ENCODE assay signal across 26 cellular contexts in the genomic region with DNA sequence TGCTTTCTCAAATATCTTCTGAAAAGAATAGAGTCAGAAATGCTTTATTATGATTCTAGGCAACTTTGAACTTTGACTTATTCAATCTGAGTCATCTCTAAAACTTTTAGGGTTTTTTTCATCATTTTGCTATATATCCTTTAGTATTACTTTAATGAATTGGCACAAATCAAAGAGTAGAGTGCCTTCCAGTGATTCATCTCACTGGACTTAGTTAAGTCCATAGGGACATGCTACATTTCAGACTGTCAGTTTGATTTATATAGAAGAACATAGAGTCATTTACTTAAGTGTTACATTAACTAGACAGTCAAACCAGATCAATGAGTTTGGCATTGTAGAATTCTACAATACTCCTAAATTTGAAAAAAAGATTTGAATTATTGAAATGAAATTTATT.
"Had no signal": no experiment of that assay in that cellular context is flagged by ENCODE, and none has a peak within 500 bp of the region (broad histone marks: within the 10 kb centered on the region; RNA-seq: fewer than 3 reads in every experiment).

No MANE protein-coding gene starts in this region.

- H3K27ac ChIP-seq: coronary artery, esophagus muscularis mucosa, foreskin keratinocyte, gastroesophageal sphincter, heart left ventricle, hepatocyte, pancreas, right lobe of liver, suprapubic skin, transverse colon, upper lobe of right lung, uterus had no signal

- H3K4me2 ChIP-seq: hepatocyte, smooth muscle cell had no signal

- H3K27me3 ChIP-seq: esophagus muscularis mucosa, foreskin keratinocyte, gastroesophageal sphincter, heart left ventricle, hepatocyte, pancreas, right lobe of liver, suprapubic skin, transverse colon, upper lobe of right lung, uterus had no signal

- ATAC-seq: foreskin keratinocyte; gastroesophageal sphincter; heart left ventricle; left lobe of liver; natural killer cell; pancreas; right lobe of liver; stimulated activated naive CD8-positive, alpha-beta T cell treated with anti-CD3 and anti-CD28 coated beads, Interleukin-15, amount 100 ng/mL, for 72 hours; upper lobe of right lung had no signal

- H2AFZ ChIP-seq: hepatocyte had no signal

- H3K4me3 ChIP-seq: coronary artery, esophagus muscularis mucosa, gastroesophageal sphincter, heart left ventricle, hepatocyte, lung, pancreas, right lobe of liver, smooth muscle cell, suprapubic skin, transverse colon, upper lobe of right lung, uterus had no signal

- H3K79me2 ChIP-seq: hepatocyte had no signal

- DNase-seq: dermis blood vessel endothelial cell; effector memory CD4-positive, alpha-beta T cell; foreskin keratinocyte; heart left ventricle; kidney; natural killer cell; occipital lobe; pancreas; right lobe of liver; stimulated activated CD4-positive, alpha-beta T cell treated with anti-CD3 and anti-CD28 coated beads, Interleukin-12 subunit alpha, Interleukin-12 subunit beta, amount 100 ng/mL, for 4 hours; stimulated activated CD4-positive, alpha-beta T cell treated with anti-CD3 and anti-CD28 coated beads, Interleukin-1b, Interleukin-23, amount 100 ng/mL, for 48 hours; stimulated activated CD4-positive, alpha-beta T cell treated with anti-CD3 and anti-CD28 coated beads, Interleukin-4, amount 100 ng/mL, for 1 hour; stimulated activated CD8-positive, alpha-beta memory T cell treated with anti-CD3 and anti-CD28 coated beads, Interleukin-4, amount 100 ng/mL, for 48 hours; stimulated activated naive CD4-positive, alpha-beta T cell; stimulated activated naive CD8-positive, alpha-beta T cell treated with anti-CD3 and anti-CD28 coated beads, Interleukin-15, amount 100 ng/mL, for 72 hours; transverse colon; upper lobe of right lung; uterus had no signal

- H3K36me3 ChIP-seq: esophagus muscularis mucosa, gastroesophageal sphincter, heart left ventricle, pancreas, right lobe of liver, suprapubic skin, transverse colon, upper lobe of right lung, uterus had no signal

- H3K4me1 ChIP-seq: esophagus muscularis mucosa, foreskin keratinocyte, gastroesophageal sphincter, heart left ventricle, pancreas, right lobe of liver, suprapubic skin, transverse colon, upper lobe of right lung, uterus had no signal

- H3K9me3 ChIP-seq: esophagus muscularis mucosa, gastroesophageal sphincter, heart left ventricle, pancreas, right lobe of liver, suprapubic skin, transverse colon, upper lobe of right lung, uterus had no signal
